Comparison of ENCODE assay signal across 15 cellular contexts in the genomic region with DNA sequence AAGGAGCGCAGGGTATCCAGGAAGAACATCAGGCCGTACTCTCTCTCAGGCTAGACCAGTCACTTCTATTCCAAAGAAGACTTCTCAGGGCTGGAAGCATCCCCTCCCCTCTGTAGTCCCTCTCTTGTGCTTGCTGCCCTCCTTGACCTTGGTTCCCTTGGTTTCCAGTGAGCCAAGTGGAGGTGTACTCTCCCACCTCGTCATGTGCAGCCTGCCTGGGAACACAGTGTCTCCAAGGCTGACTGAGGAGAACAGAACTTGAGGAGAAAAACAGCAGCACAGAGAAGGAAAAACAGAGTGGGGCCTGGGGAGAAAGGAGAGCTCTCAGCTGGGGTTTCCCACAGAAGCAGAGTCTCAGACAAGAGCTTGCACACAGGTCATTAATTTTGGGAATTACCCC. TPM values are rescaled to one million over a fixed set of nuclear protein-coding genes. Genes with fewer than 3 reads are reported as not detected.
DNase-seq lines count a peak whose midpoint lies in the region; ATAC-seq, FAIRE-seq and TF ChIP-seq lines count a peak whose summit lies in the region.
"Had no signal": no experiment of that assay in that cellular context is flagged by ENCODE, and none has a peak within 500 bp of the region (broad histone marks: within the 10 kb centered on the region; RNA-seq: fewer than 3 reads in every experiment).

No MANE protein-coding gene starts in this region.

- H3K36me3 ChIP-seq in PC-9 (ENCODE audit: low read depth) (no peaks in the 10 kb centered on the region), astrocyte (ENCODE audit: insufficient read depth, low read length) (no peaks in the 10 kb centered on the region), GM23338 (ENCODE audit: insufficient read depth) (no peaks in the 10 kb centered on the region)
- H3K36me3 ChIP-seq: cardiac muscle cell, heart right ventricle had no signal

- CTCF ChIA-PET in PC-9 (lab: Charles Lee) = no interaction called here

- POLR2A ChIA-PET in PC-9 (lab: Charles Lee; ENCODE audit: unreplicated experiment) = interaction anchor here (0.6 kb wide), 1 partner anchor 16 kb away, joined by 3 read pairs; no protein-coding TSS in a partner anchor

- no peaks in the 10 kb centered on the region for H3K9me2 ChIP-seq in PC-9 (ENCODE audit: insufficient read depth)
- H3K9me2 ChIP-seq in GM23338 (ENCODE audit: insufficient read depth) = no peaks in the 10 kb centered on the region

- peaks cover 6% of the 10 kb centered on the region for H3K36me3 Mint-ChIP-seq in activated CD4-positive, alpha-beta T cell treated with anti-CD3 and anti-CD28 coated beads, Interleukin-2, amount 10 ng/mL, durations not matched to agents 24 days and 14 days (ENCODE audit: low read depth)
- no peaks in the 10 kb centered on the region for H3K36me3 Mint-ChIP-seq in astrocyte (ENCODE audit: low read depth, unreplicated experiment)
- no peaks in the 10 kb centered on the region for H3K36me3 Mint-ChIP-seq in natural killer cell treated with Interleukin-12 subunit alpha and Interleukin-12 subunit beta and Interleukin-15 and Interleukin-18, amount 100 ng/mL, for 72 hours
- H3K36me3 Mint-ChIP-seq in GM23338 (ENCODE audit: low read depth) = 0 out of 3 replicates have a peak, but pooled peaks cover 3% of the 10 kb centered on the region

- H3K9me3 ChIP-seq in PC-9 (ENCODE audit: insufficient read depth, low read depth) (no peaks in the 10 kb centered on the region), astrocyte (ENCODE audit: insufficient read depth, low read depth, low read length) (no peaks in the 10 kb centered on the region)
- H3K9me3 ChIP-seq: heart right ventricle, psoas muscle had no signal

- no peak for DNase-seq in activated CD4-positive, alpha-beta T cell treated with anti-CD3 and anti-CD28 coated beads, Interleukin-2, amount 10 ng/mL, durations not matched to agents 24 days and 14 days
- DNase-seq in activated CD4-positive, alpha-beta T cell treated with anti-CD3 and anti-CD28 coated beads for 4 hours = no peak
- no peak for DNase-seq in PC-9
- DNase-seq in astrocyte (ENCODE audit: low read depth) = no peak
- DNase-seq in natural killer cell treated with Interleukin-12 subunit alpha and Interleukin-12 subunit beta and Interleukin-15 and Interleukin-18, amount 100 ng/mL, for 72 hours (ENCODE audit: low spot score) = no peak
- no peak for DNase-seq in NCI-H2196 treated with DMSO at 0.1 percent for 48 hours (lab: John Stamatoyannopoulos, UW; ENCODE audit: unreplicated experiment)
- DNase-seq in GM23338 (ENCODE audit: low spot score) = no peak
- DNase-seq in NAMALWA (ENCODE audit: low spot score) = no peak
- DNase-seq: heart right ventricle, NCI-H2081 treated with DMSO at 0.1 percent for 48 hours, psoas muscle had no signal

- peak overlapping the region; percentile 47 for H3K4me2 ChIP-seq in PC-9
- no peak overlapping the region for H3K4me2 ChIP-seq in astrocyte (ENCODE audit: low read length)
- H3K4me2 ChIP-seq in GM23338 = no peak overlapping the region

- H3K27ac ChIP-seq in PC-9 (peak overlapping the region; percentile 85), astrocyte (ENCODE audit: low read depth, low read length) (no peak overlapping the region), GM23338 (ENCODE audit: low read depth) (no peak overlapping the region)
- H3K27ac ChIP-seq: cardiac muscle cell, psoas muscle, SK-N-MC had no signal

- H3K9ac ChIP-seq in astrocyte (ENCODE audit: low read length) = no peak overlapping the region

- H3F3A ChIP-seq in PC-9 (ENCODE audit: insufficient read depth, low read depth) = peaks cover 66% of the 10 kb centered on the region
- peaks cover 7% of the 10 kb centered on the region; the same call in 1 of the 2 replicates for H3F3A ChIP-seq in GM23338 (replicated peaks; ENCODE audit: low read depth)

- intact Hi-C loops in activated CD4-positive, alpha-beta T cell treated with anti-CD3 and anti-CD28 coated beads, Interleukin-2, amount 10 ng/mL, durations not matched to agents 24 days and 14 days (cut with micrococcal nuclease) = loop anchor here (1.0 to 5.0 kb wide), 3 partner anchors 16 to 175 kb away; a partner anchor contains a TSS
- intact Hi-C loops in PC-9 (cut with micrococcal nuclease; ENCODE audit: unreplicated experiment) = no loop called here

- H4K20me1 ChIP-seq in PC-9 (ENCODE audit: insufficient read depth) = no peaks in the 10 kb centered on the region
- H4K20me1 ChIP-seq in astrocyte (ENCODE audit: insufficient read depth, low read length) = no peaks in the 10 kb centered on the region
- no peaks in the 10 kb centered on the region for H4K20me1 ChIP-seq in GM23338 (replicated peaks; ENCODE audit: insufficient read depth)

- H3K27ac Mint-ChIP-seq in activated CD4-positive, alpha-beta T cell treated with anti-CD3 and anti-CD28 coated beads, Interleukin-2, amount 10 ng/mL, durations not matched to agents 24 days and 14 days = peak overlapping the region; percentile 87
- H3K27ac Mint-ChIP-seq in astrocyte (ENCODE audit: unreplicated experiment) = peak overlapping the region; percentile 89
- peak overlapping the region; percentile 69 to 90 for H3K27ac Mint-ChIP-seq in natural killer cell treated with Interleukin-12 subunit alpha and Interleukin-12 subunit beta and Interleukin-15 and Interleukin-18, amount 100 ng/mL, for 72 hours
- H3K27ac Mint-ChIP-seq in GM23338 = no peak overlapping the region
- H3K27ac Mint-ChIP-seq: CD14-positive monocyte had no signal

- H3K79me2 ChIP-seq in PC-9 (ENCODE audit: low read depth) (no peaks in the 10 kb centered on the region), astrocyte (ENCODE audit: insufficient read depth, low read length) (no peaks in the 10 kb centered on the region), GM23338 (replicated peaks; ENCODE audit: insufficient read depth) (no peaks in the 10 kb centered on the region)

- no peak overlapping the region for H2AFZ ChIP-seq in PC-9
- no peak overlapping the region for H2AFZ ChIP-seq in astrocyte (ENCODE audit: low read depth, low read length)
- no peak overlapping the region for H2AFZ ChIP-seq in GM23338

- H3K4me3 ChIP-seq in PC-9 (no peak overlapping the region), astrocyte (ENCODE audit: insufficient read depth, low read depth, low read length) (no peak overlapping the region), GM23338 (no peak overlapping the region)
- H3K4me3 ChIP-seq: cardiac muscle cell, heart right ventricle, psoas muscle, SK-N-MC had no signal

- ATAC-seq in natural killer cell treated with Interleukin-12 subunit alpha and Interleukin-12 subunit beta and Interleukin-15 and Interleukin-18, amount 100 ng/mL, for 72 hours = no peak
- no peak for ATAC-seq in GM23338
- ATAC-seq: psoas muscle had no signal

- no peaks in the 10 kb centered on the region for H3K27me3 Mint-ChIP-seq in activated CD4-positive, alpha-beta T cell treated with anti-CD3 and anti-CD28 coated beads, Interleukin-2, amount 10 ng/mL, durations not matched to agents 24 days and 14 days
- H3K27me3 Mint-ChIP-seq in astrocyte (ENCODE audit: low read depth, unreplicated experiment) (no peaks in the 10 kb centered on the region), GM23338 (ENCODE audit: insufficient read depth, low read depth, poor library complexity) (peaks cover 13% of the 10 kb centered on the region)
- H3K27me3 Mint-ChIP-seq in natural killer cell treated with Interleukin-12 subunit alpha and Interleukin-12 subunit beta and Interleukin-15 and Interleukin-18, amount 100 ng/mL, for 72 hours = no peaks in the 10 kb centered on the region

- no peaks in the 10 kb centered on the region for H3K9me3 Mint-ChIP-seq in activated CD4-positive, alpha-beta T cell treated with anti-CD3 and anti-CD28 coated beads, Interleukin-2, amount 10 ng/mL, durations not matched to agents 24 days and 14 days
- H3K9me3 Mint-ChIP-seq in astrocyte (ENCODE audit: unreplicated experiment) = no peaks in the 10 kb centered on the region
- H3K9me3 Mint-ChIP-seq in natural killer cell treated with Interleukin-12 subunit alpha and Interleukin-12 subunit beta and Interleukin-15 and Interleukin-18, amount 100 ng/mL, for 72 hours = no peaks in the 10 kb centered on the region
- H3K9me3 Mint-ChIP-seq in GM23338 = no peaks in the 10 kb centered on the region

- BruUV-seq in PC-9 (replicated peaks; lab: Mats Ljungman, UMichigan) = no TSS peak

- no peaks in the 10 kb centered on the region for H3K27me3 ChIP-seq in PC-9 (ENCODE audit: insufficient read depth, low read depth)
- no peaks in the 10 kb centered on the region for H3K27me3 ChIP-seq in astrocyte (ENCODE audit: insufficient read depth, low read length)
- no peaks in the 10 kb centered on the region for H3K27me3 ChIP-seq in GM23338 (ENCODE audit: insufficient read depth)
- H3K27me3 ChIP-seq: cardiac muscle cell, heart right ventricle had no signal

- peak overlapping the region; percentile 64 for H3K4me3 Mint-ChIP-seq in activated CD4-positive, alpha-beta T cell treated with anti-CD3 and anti-CD28 coated beads, Interleukin-2, amount 10 ng/mL, durations not matched to agents 24 days and 14 days
- H3K4me3 Mint-ChIP-seq in astrocyte (ENCODE audit: unreplicated experiment) = no peak overlapping the region
- no peak overlapping the region for H3K4me3 Mint-ChIP-seq in natural killer cell treated with Interleukin-12 subunit alpha and Interleukin-12 subunit beta and Interleukin-15 and Interleukin-18, amount 100 ng/mL, for 72 hours
- no peak overlapping the region for H3K4me3 Mint-ChIP-seq in GM23338
- H3K4me3 Mint-ChIP-seq: CD14-positive monocyte had no signal

- FAIRE-seq in astrocyte (lab: Jason Lieb, UNC) = no peak
- FAIRE-seq: H54 had no signal

- TF ChIP-seq CTCF in PC-9 (conservative IDR thresholded peaks at IDR 0.05) (no peak), astrocyte (IDR thresholded peaks at IDR 0.05; ENCODE audit: insufficient read depth, low read depth, low read length) (no peak), GM23338 (conservative IDR thresholded peaks at IDR 0.05; ENCODE audit: low read depth in 2 of 2) (no peak)

- H3K4me1 ChIP-seq in PC-9 (replicated peaks; ENCODE audit: insufficient read depth) = peaks cover 88% of the 10 kb centered on the region
- H3K4me1 ChIP-seq in astrocyte (ENCODE audit: insufficient read depth, low read length) = peaks cover 33% of the 10 kb centered on the region
- peaks cover 21% of the 10 kb centered on the region for H3K4me1 ChIP-seq in GM23338 (ENCODE audit: insufficient read depth)

- peaks cover 66% of the 10 kb centered on the region for H3K4me1 Mint-ChIP-seq in activated CD4-positive, alpha-beta T cell treated with anti-CD3 and anti-CD28 coated beads, Interleukin-2, amount 10 ng/mL, durations not matched to agents 24 days and 14 days
- H3K4me1 Mint-ChIP-seq in astrocyte (ENCODE audit: low read depth, unreplicated experiment) (peaks cover 34% of the 10 kb centered on the region), GM23338 (peaks cover 29% of the 10 kb centered on the region)
- peaks cover 23 to 26% of the 10 kb centered on the region in 2 donors for H3K4me1 Mint-ChIP-seq in natural killer cell treated with Interleukin-12 subunit alpha and Interleukin-12 subunit beta and Interleukin-15 and Interleukin-18, amount 100 ng/mL, for 72 hours (ENCODE audit: low read depth in 2 of 2)

RNA-seq across cellular contexts. Expression of gene HAUS1, which starts 52.7 kb away (rescaled TPM):
- 49.5 and 49.6 TPM in 2 replicates for total RNA-seq in activated CD4-positive, alpha-beta T cell treated with anti-CD3 and anti-CD28 coated beads, Interleukin-2, amount 10 ng/mL, durations not matched to agents 24 days and 14 days
- 25.3 and 33.3 TPM in 2 replicates for total RNA-seq in PC-9 (2021)
- total RNA-seq in astrocyte = 23.5 and 23.9 TPM in 2 replicates
- total RNA-seq in natural killer cell treated with Interleukin-12 subunit alpha and Interleukin-12 subunit beta and Interleukin-15 and Interleukin-18, amount 100 ng/mL, for 72 hours = 10 to 100 TPM; 32.7 to 42.3 TPM
- 83.0 and 163 TPM in 2 replicates for total RNA-seq in GM23338 (2014; rRNA removed; shearing (Covaris generic))
- polyA plus RNA-seq in GM23338 (2016; fragmentation: Nextera tagmentation; extraction: Ambion mirVana) = 200 and 216 TPM in 2 replicates

RNA-seq across cellular contexts. Expression of gene ATP5F1A, which starts 58.7 kb away (rescaled TPM):
- 440 and 443 TPM in 2 replicates for total RNA-seq in activated CD4-positive, alpha-beta T cell treated with anti-CD3 and anti-CD28 coated beads, Interleukin-2, amount 10 ng/mL, durations not matched to agents 24 days and 14 days
- 232 and 242 TPM in 2 replicates for total RNA-seq in PC-9 (2021)
- 474 and 484 TPM in 2 replicates for total RNA-seq in astrocyte
- total RNA-seq in natural killer cell treated with Interleukin-12 subunit alpha and Interleukin-12 subunit beta and Interleukin-15 and Interleukin-18, amount 100 ng/mL, for 72 hours = 100 to 1,000 TPM; 312 to 462 TPM
- 718 and 822 TPM in 2 replicates for total RNA-seq in GM23338 (2014; rRNA removed; shearing (Covaris generic))
- 317 and 353 TPM in 2 replicates for polyA plus RNA-seq in GM23338 (2016; fragmentation: Nextera tagmentation; extraction: Ambion mirVana)
